In the genomic region with DNA sequence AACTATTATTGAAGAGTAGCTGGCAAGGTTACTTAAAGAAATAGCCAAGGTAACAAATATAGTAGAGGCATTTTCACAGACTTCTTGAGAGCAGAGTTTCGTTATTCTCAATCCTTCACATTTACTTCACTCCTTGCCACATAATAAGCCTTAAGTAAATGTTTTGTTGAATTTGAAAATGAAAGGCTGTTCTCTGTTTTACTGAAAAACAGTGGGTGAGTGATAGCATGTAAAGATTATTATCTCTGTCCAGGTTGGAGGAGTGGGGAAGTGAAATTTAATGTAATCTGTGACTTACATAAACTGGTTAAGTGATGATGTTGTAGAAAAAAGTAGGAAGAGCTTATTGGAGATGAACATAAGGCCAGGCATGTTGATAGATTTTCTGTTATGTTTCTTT, we compare ENCODE assay signal across 22 cellular contexts.
"Had no signal": no experiment of that assay in that cellular context is flagged by ENCODE, and none has a peak within 500 bp of the region (broad histone marks: within the 10 kb centered on the region; RNA-seq: fewer than 3 reads in every experiment).

No MANE protein-coding gene starts in this region.

- H3K4me3 Mint-ChIP-seq: activated CD4-positive, alpha-beta T cell treated with anti-CD3 and anti-CD28 coated beads, Interleukin-2, amount 10 ng/mL, durations not matched to agents 7 days and 5 days; activated CD8-positive, alpha-beta T cell treated with anti-CD3 and anti-CD28 coated beads, Interleukin-2, amount 10 ng/mL, durations not matched to agents 7 days and 5 days; activated naive CD4-positive, alpha-beta T cell treated with anti-CD3 and anti-CD28 coated beads, Interleukin-2, amount 50 U/mL, for 24 hours; activated T-cell treated with anti-CD3 and anti-CD28 coated beads, Interleukin-2, amount 50 U/mL, for 24 hours; mesothelial cell of epicardium; nephron; stimulated activated naive CD8-positive, alpha-beta T cell treated with anti-CD3 and anti-CD28 coated beads, Interleukin-15, Interleukin-2, amounts not matched to agents 100 ng/mL and 50 ng/mL, for 24 hours had no signal

- H3K27ac ChIP-seq: ascending aorta, breast epithelium, suprapubic skin, transverse colon, uterus had no signal

- H3K27ac Mint-ChIP-seq: activated CD4-positive, alpha-beta T cell treated with anti-CD3 and anti-CD28 coated beads, Interleukin-2, amount 10 ng/mL, durations not matched to agents 7 days and 5 days; activated CD8-positive, alpha-beta T cell treated with anti-CD3 and anti-CD28 coated beads, Interleukin-2, amount 10 ng/mL, durations not matched to agents 7 days and 5 days; activated naive CD4-positive, alpha-beta T cell treated with anti-CD3 and anti-CD28 coated beads, Interleukin-2, amount 50 U/mL, for 24 hours; activated T-cell treated with anti-CD3 and anti-CD28 coated beads, Interleukin-2, amount 50 U/mL, for 24 hours; mesothelial cell of epicardium; nephron; stimulated activated naive CD8-positive, alpha-beta T cell treated with anti-CD3 and anti-CD28 coated beads, Interleukin-15, Interleukin-2, amounts not matched to agents 100 ng/mL and 50 ng/mL, for 24 hours had no signal

- DNase-seq: activated CD4-positive, alpha-beta T cell treated with anti-CD3 and anti-CD28 coated beads, Interleukin-2, amount 10 ng/mL, durations not matched to agents 7 days and 5 days; activated CD4-positive, CD25-positive, alpha-beta regulatory T cell; activated CD8-positive, alpha-beta T cell treated with anti-CD3 and anti-CD28 coated beads, Interleukin-2, amount 10 ng/mL, durations not matched to agents 7 days and 5 days; activated gamma-delta T cell; activated T-cell treated with anti-CD3 and anti-CD28 coated beads, Interleukin-2, amount 50 U/mL, for 24 hours; dermis blood vessel endothelial cell; effector memory CD4-positive, alpha-beta T cell; glutamatergic neuron; hypothalamus; nucleus accumbens; stimulated activated CD4-positive, alpha-beta T cell treated with anti-CD3 and anti-CD28 coated beads, Interleukin-12 subunit alpha, Interleukin-12 subunit beta, amount 100 ng/mL, for 4 hours; stimulated activated CD4-positive, alpha-beta T cell treated with anti-CD3 and anti-CD28 coated beads, Interleukin-1b, Interleukin-23, amount 100 ng/mL, for 48 hours; transverse colon; uterus had no signal

- H3K4me3 ChIP-seq: ascending aorta, breast epithelium, lung, suprapubic skin, transverse colon, uterus had no signal

- H3K4me1 ChIP-seq: breast epithelium, uterus had no signal

- H3K9me3 ChIP-seq: uterus had no signal

- H3K27me3 Mint-ChIP-seq: activated CD4-positive, alpha-beta T cell treated with anti-CD3 and anti-CD28 coated beads, Interleukin-2, amount 10 ng/mL, durations not matched to agents 7 days and 5 days; activated naive CD4-positive, alpha-beta T cell treated with anti-CD3 and anti-CD28 coated beads, Interleukin-2, amount 50 U/mL, for 24 hours; activated T-cell treated with anti-CD3 and anti-CD28 coated beads, Interleukin-2, amount 50 U/mL, for 24 hours; stimulated activated naive CD8-positive, alpha-beta T cell treated with anti-CD3 and anti-CD28 coated beads, Interleukin-15, Interleukin-2, amounts not matched to agents 100 ng/mL and 50 ng/mL, for 24 hours had no signal

- H3K36me3 ChIP-seq: ascending aorta, breast epithelium, suprapubic skin, uterus had no signal

- H3K4me1 Mint-ChIP-seq: mesothelial cell of epicardium had no signal

- ATAC-seq: activated CD8-positive, alpha-beta T cell treated with anti-CD3 and anti-CD28 coated beads, Interleukin-2, amount 10 ng/mL, durations not matched to agents 7 days and 5 days had no signal

- H3K27me3 ChIP-seq: ascending aorta, breast epithelium, suprapubic skin, transverse colon, uterus had no signal
